Comparison of ENCODE assay signal across 1 cellular context in the genomic region with DNA sequence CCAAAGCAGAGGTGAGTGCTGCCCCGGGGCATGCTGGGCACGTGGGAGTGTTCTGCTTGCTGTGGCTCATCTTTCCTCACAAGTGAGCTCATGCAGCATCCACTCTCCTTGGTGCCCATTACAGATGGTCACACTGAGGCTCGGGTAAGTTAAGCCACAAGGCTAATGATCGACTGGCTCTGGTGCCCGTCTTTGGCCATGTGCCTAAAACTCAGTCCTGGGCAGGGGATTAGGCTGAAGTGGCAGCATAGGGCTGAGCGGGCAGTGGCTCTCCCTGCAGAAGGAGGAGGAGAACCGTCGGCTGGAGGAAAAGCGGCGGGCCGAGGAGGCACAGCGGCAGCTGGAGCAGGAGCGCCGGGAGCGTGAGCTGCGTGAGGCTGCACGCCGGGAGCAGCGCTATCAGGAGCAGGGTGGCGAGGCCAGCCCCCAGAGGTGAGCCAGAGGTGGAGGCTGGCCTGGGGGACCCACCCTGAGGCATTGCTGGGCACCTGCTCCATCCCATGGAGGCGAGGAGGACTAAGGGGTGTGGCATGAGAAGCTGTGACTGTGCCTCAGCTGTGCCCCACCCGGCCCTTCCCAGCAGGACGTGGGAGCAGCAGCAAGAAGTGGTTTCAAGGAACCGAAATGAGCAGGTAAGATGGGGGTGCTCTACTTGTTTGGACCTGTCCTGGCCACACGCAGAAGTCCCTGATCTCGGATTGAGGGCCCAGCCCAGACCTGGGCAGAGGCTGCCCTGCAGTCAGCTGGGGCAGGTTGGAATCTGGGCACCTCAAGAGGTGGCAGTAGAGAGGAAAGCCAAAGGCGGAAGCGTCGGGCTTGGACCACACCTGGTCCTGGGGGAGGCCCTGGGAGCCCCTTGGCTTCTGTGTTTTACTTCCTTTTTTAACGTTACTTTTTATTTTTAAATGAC.
TF ChIP-seq lines count a peak whose summit lies in the region.

No MANE protein-coding gene starts in this region.

TF ChIP-seq in HEK293T, 16 proteins besides CTCF, POLR2A, EP300 and RAD21 (continued from another document):
- TF ChIP-seq CTBP1 (IDR thresholded peaks at IDR 0.05; ENCODE audit: borderline replicate concordance) (no peak), FOXK2 (IDR thresholded peaks at IDR 0.05) (no peak), L3MBTL2 (conservative IDR thresholded peaks at IDR 0.05) (no peak), FOXM1 (IDR thresholded peaks at IDR 0.05; ENCODE audit: borderline replicate concordance) (no peak), SUZ12 (IDR thresholded peaks at IDR 0.05) (no peak), SP1 (IDR thresholded peaks at IDR 0.05) (no peak), TARDBP (IDR thresholded peaks at IDR 0.05) (no peak)
